ENCODE assay signal across 21 cellular contexts in the genomic region with DNA sequence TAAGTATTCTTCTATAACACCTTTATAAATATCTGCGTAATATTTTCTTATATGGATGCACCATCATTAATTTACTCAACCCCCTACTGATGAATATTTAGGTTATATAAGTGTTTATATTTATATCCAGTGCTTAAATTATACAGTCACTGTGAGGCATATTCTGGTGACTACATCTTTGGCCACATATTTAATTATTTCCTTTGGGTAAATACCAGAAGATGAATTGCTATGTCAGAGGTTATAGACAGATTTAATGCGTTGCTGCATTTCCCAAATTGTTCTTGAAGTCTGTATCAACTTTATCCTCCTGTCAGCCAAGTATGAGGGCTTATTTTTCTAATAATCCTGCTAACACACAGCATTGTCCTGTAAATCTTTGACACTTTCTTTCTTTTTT.
"Had no signal": no experiment of that assay in that cellular context is flagged by ENCODE, and none has a peak within 500 bp of the region (broad histone marks: within the 10 kb centered on the region; RNA-seq: fewer than 3 reads in every experiment).

No MANE protein-coding gene starts in this region.

- H3K27me3 ChIP-seq: dorsolateral prefrontal cortex, heart right ventricle, testis, vagina had no signal

- H3K36me3 Mint-ChIP-seq: mesothelial cell of epicardium; naive B cell; stimulated activated memory B cell treated with anti-CD40 and anti-IgM and Interleukin-4, amounts not matched to agents 10 μg/mL and 1 μg/mL and 100 μg/mL, for 72 hours had no signal

- H3K27ac Mint-ChIP-seq: mesothelial cell of epicardium; naive B cell; nephron; stimulated activated memory B cell treated with anti-CD40 and anti-IgM and Interleukin-4, amounts not matched to agents 10 μg/mL and 1 μg/mL and 100 μg/mL, for 72 hours; stimulated activated naive CD8-positive, alpha-beta T cell treated with anti-CD3 and anti-CD28 coated beads, Interleukin-15, Interleukin-2, amounts not matched to agents 100 ng/mL and 50 ng/mL, for 24 hours had no signal

- DNase-seq: dorsolateral prefrontal cortex; effector CD8-positive, alpha-beta T cell; heart right ventricle; hypothalamus; naive B cell; right cardiac atrium; spleen; stimulated activated CD4-positive, alpha-beta T cell treated with anti-CD3 and anti-CD28 coated beads, Interleukin-15, amount 100 ng/mL, for 24 hours; stimulated activated CD4-positive, alpha-beta T cell treated with anti-CD3 and anti-CD28 coated beads, Interleukin-1b, Interleukin-23, amount 100 ng/mL, for 48 hours; stimulated activated CD4-positive, alpha-beta T cell treated with anti-CD3 and anti-CD28 coated beads, Interleukin-4, amount 100 ng/mL, for 24 hours; testis had no signal

- H3K4me1 Mint-ChIP-seq: mesothelial cell of epicardium had no signal

- H3K4me3 Mint-ChIP-seq: mesothelial cell of epicardium; naive B cell; nephron; stimulated activated memory B cell treated with anti-CD40 and anti-IgM and Interleukin-4, amounts not matched to agents 10 μg/mL and 1 μg/mL and 100 μg/mL, for 72 hours; stimulated activated naive CD8-positive, alpha-beta T cell treated with anti-CD3 and anti-CD28 coated beads, Interleukin-15, Interleukin-2, amounts not matched to agents 100 ng/mL and 50 ng/mL, for 24 hours had no signal

- H3K36me3 ChIP-seq: tibial nerve, upper lobe of right lung, vagina had no signal

- H3K4me3 ChIP-seq: coronary artery, dorsolateral prefrontal cortex, heart right ventricle, spleen, testis, tibial nerve, upper lobe of right lung, vagina had no signal

- H3K27ac ChIP-seq: coronary artery, dorsolateral prefrontal cortex, testis, tibial nerve, upper lobe of right lung, vagina had no signal

- H3K9me3 Mint-ChIP-seq: mesothelial cell of epicardium; stimulated activated memory B cell treated with anti-CD40 and anti-IgM and Interleukin-4, amounts not matched to agents 10 μg/mL and 1 μg/mL and 100 μg/mL, for 72 hours; stimulated activated naive CD8-positive, alpha-beta T cell treated with anti-CD3 and anti-CD28 coated beads, Interleukin-15, Interleukin-2, amounts not matched to agents 100 ng/mL and 50 ng/mL, for 24 hours had no signal

- ATAC-seq: esophagus mucosa; heart right ventricle; left lobe of liver; right cardiac atrium; stimulated activated memory B cell treated with anti-CD40 and anti-IgM and Interleukin-4, amounts not matched to agents 10 μg/mL and 1 μg/mL and 100 μg/mL, for 72 hours; upper lobe of right lung had no signal

- H3K9me3 ChIP-seq: heart right ventricle, spleen, testis, upper lobe of right lung, vagina had no signal

- H3K4me1 ChIP-seq: testis, upper lobe of right lung, vagina had no signal
